16 cellular contexts compared by ENCODE assay signal in genomic region chr17:47702391-47702995, GRCh38. TPM values are rescaled to one million over a fixed set of nuclear protein-coding genes. Genes with fewer than 3 reads are reported as not detected.
DNase-seq lines count a peak whose midpoint lies in the region; ATAC-seq and TF ChIP-seq lines count a peak whose summit lies in the region.
"Had no signal": no experiment of that assay in that cellular context is flagged by ENCODE, and none has a peak within 500 bp of the region (broad histone marks: within the 10 kb centered on the region; RNA-seq: fewer than 3 reads in every experiment).

No MANE protein-coding gene starts in this region.

- CTCF ChIA-PET in activated CD4-positive, alpha-beta memory T cell treated with anti-CD3 and anti-CD28 coated beads for 36 hours (lab: Charles Lee): interaction anchor here (1.7 to 6.8 kb wide), 5 partner anchors 13 to 100 kb away, joined by 6 to 175 read pairs (median 81); partner anchors contain the start of gene TBX21

- no peak for DNase-seq in activated naive CD4-positive, alpha-beta T cell treated with anti-CD3 and anti-CD28 coated beads, Interleukin-2, amount 50 U/mL, for 16 hours
- no peak for DNase-seq in activated CD4-positive, alpha-beta memory T cell treated with anti-CD3 and anti-CD28 coated beads for 36 hours
- no peak for DNase-seq in central memory CD8-positive, alpha-beta T cell (ENCODE audit: low spot score in 2 of 2)
- no peak for DNase-seq in colonic mucosa
- no peak for DNase-seq in RKO (ENCODE audit: low spot score)
- DNase-seq: esophagus squamous epithelium, Karpas-422, NCI-H1105 treated with DMSO at 0.1 percent for 48 hours, SW 1271 had no signal

- H3K4me1 Mint-ChIP-seq in activated naive CD4-positive, alpha-beta T cell treated with anti-CD3 and anti-CD28 coated beads, Interleukin-2, amount 50 U/mL, for 24 hours: peaks cover 82% of the 10 kb centered on the region
- peaks cover 81% of the 10 kb centered on the region for H3K4me1 Mint-ChIP-seq in activated CD4-positive, alpha-beta memory T cell treated with anti-CD3 and anti-CD28 coated beads for 36 hours (ENCODE audit: low read depth)
- H3K4me1 Mint-ChIP-seq in central memory CD8-positive, alpha-beta T cell: peaks cover 88% of the 10 kb centered on the region
- peaks cover 74% of the 10 kb centered on the region for H3K4me1 Mint-ChIP-seq in stimulated activated memory B cell treated with anti-CD40 and anti-IgM and Interleukin-4, amounts not matched to agents 10 μg/mL and 1 μg/mL and 100 μg/mL, for 72 hours

- no peaks in the 10 kb centered on the region for H3K9me3 ChIP-seq in colonic mucosa
- H3K9me3 ChIP-seq: esophagus squamous epithelium, HAP-1 had no signal

- no peaks in the 10 kb centered on the region for H3K36me3 ChIP-seq in colonic mucosa

- H3K4me3 ChIP-seq in colonic mucosa: no peak overlapping the region
- H3K4me3 ChIP-seq: esophagus squamous epithelium, HAP-1 had no signal

- TF ChIP-seq CTCF in colonic mucosa (IDR thresholded peaks at IDR 0.05): no peak

- peaks cover 19% of the 10 kb centered on the region for H3K36me3 Mint-ChIP-seq in activated naive CD4-positive, alpha-beta T cell treated with anti-CD3 and anti-CD28 coated beads, Interleukin-2, amount 50 U/mL, for 24 hours
- H3K36me3 Mint-ChIP-seq in activated CD4-positive, alpha-beta memory T cell treated with anti-CD3 and anti-CD28 coated beads for 36 hours: peaks cover 22% of the 10 kb centered on the region
- peaks cover 41% of the 10 kb centered on the region for H3K36me3 Mint-ChIP-seq in central memory CD8-positive, alpha-beta T cell (ENCODE audit: insufficient read depth)
- H3K36me3 Mint-ChIP-seq in stimulated activated memory B cell treated with anti-CD40 and anti-IgM and Interleukin-4, amounts not matched to agents 10 μg/mL and 1 μg/mL and 100 μg/mL, for 72 hours: no peaks in the 10 kb centered on the region

- H3K4me3 Mint-ChIP-seq in activated naive CD4-positive, alpha-beta T cell treated with anti-CD3 and anti-CD28 coated beads, Interleukin-2, amount 50 U/mL, for 24 hours: peak overlapping the region; percentile 67
- H3K4me3 Mint-ChIP-seq in activated CD4-positive, alpha-beta memory T cell treated with anti-CD3 and anti-CD28 coated beads for 36 hours: peak overlapping the region; percentile 59
- H3K4me3 Mint-ChIP-seq in central memory CD8-positive, alpha-beta T cell: peak overlapping the region; percentile 67
- H3K4me3 Mint-ChIP-seq in stimulated activated memory B cell treated with anti-CD40 and anti-IgM and Interleukin-4, amounts not matched to agents 10 μg/mL and 1 μg/mL and 100 μg/mL, for 72 hours: no peak overlapping the region
- H3K4me3 Mint-ChIP-seq: neural crest cell had no signal

- H3K27me3 ChIP-seq in colonic mucosa: no peaks in the 10 kb centered on the region
- H3K27me3 ChIP-seq: esophagus squamous epithelium had no signal

- intact Hi-C loops in activated CD4-positive, alpha-beta memory T cell treated with anti-CD3 and anti-CD28 coated beads for 36 hours (cut with micrococcal nuclease): no loop called here
- intact Hi-C loops in colonic mucosa (cut with DNase I): no loop called here

- H3K9ac ChIP-seq in colonic mucosa (ENCODE audit: low read depth in 2 of 2, low read length in 2 of 2): no peak overlapping the region

- H3K27ac ChIP-seq in colonic mucosa: no peak overlapping the region
- H3K27ac ChIP-seq: esophagus squamous epithelium had no signal

- H3K27me3 Mint-ChIP-seq in activated naive CD4-positive, alpha-beta T cell treated with anti-CD3 and anti-CD28 coated beads, Interleukin-2, amount 50 U/mL, for 24 hours: no peaks in the 10 kb centered on the region
- H3K27me3 Mint-ChIP-seq in activated CD4-positive, alpha-beta memory T cell treated with anti-CD3 and anti-CD28 coated beads for 36 hours: no peaks in the 10 kb centered on the region
- no peaks in the 10 kb centered on the region for H3K27me3 Mint-ChIP-seq in central memory CD8-positive, alpha-beta T cell
- H3K27me3 Mint-ChIP-seq in stimulated activated memory B cell treated with anti-CD40 and anti-IgM and Interleukin-4, amounts not matched to agents 10 μg/mL and 1 μg/mL and 100 μg/mL, for 72 hours: no peaks in the 10 kb centered on the region

- no peaks in the 10 kb centered on the region for H3K4me1 ChIP-seq in colonic mucosa
- H3K4me1 ChIP-seq: HAP-1 had no signal

- POLR2A ChIA-PET in activated CD4-positive, alpha-beta memory T cell treated with anti-CD3 and anti-CD28 coated beads for 36 hours (lab: Charles Lee): interaction anchor here (1.2 to 11.0 kb wide), 3 partner anchors 10 to 32 kb away, joined by 3 to 111 read pairs (median 29); partner anchors contain the start of gene TBX21

- ATAC-seq in central memory CD8-positive, alpha-beta T cell (replicated peaks; ENCODE audit: extremely low read depth, poor library complexity, severe bottlenecking): no peak
- no peak for ATAC-seq in stimulated activated memory B cell treated with anti-CD40 and anti-IgM and Interleukin-4, amounts not matched to agents 10 μg/mL and 1 μg/mL and 100 μg/mL, for 72 hours
- ATAC-seq in GM18505 (IDR thresholded peaks at IDR 0.05; ENCODE audit: unreplicated experiment): no peak

- peak overlapping the region; percentile 82 for H3K27ac Mint-ChIP-seq in activated naive CD4-positive, alpha-beta T cell treated with anti-CD3 and anti-CD28 coated beads, Interleukin-2, amount 50 U/mL, for 24 hours
- peak overlapping the region; percentile 99 for H3K27ac Mint-ChIP-seq in activated CD4-positive, alpha-beta memory T cell treated with anti-CD3 and anti-CD28 coated beads for 36 hours
- H3K27ac Mint-ChIP-seq in central memory CD8-positive, alpha-beta T cell (ENCODE audit: low read depth): peak overlapping the region; percentile 90
- H3K27ac Mint-ChIP-seq in stimulated activated memory B cell treated with anti-CD40 and anti-IgM and Interleukin-4, amounts not matched to agents 10 μg/mL and 1 μg/mL and 100 μg/mL, for 72 hours: peak overlapping the region; percentile 35

- no peak for TF ChIP-seq POLR2A in GM18505 (IDR thresholded peaks at IDR 0.05; ENCODE audit: borderline replicate concordance, extremely low read depth, insufficient read depth, insufficient read length)

- H3K9me3 Mint-ChIP-seq in activated naive CD4-positive, alpha-beta T cell treated with anti-CD3 and anti-CD28 coated beads, Interleukin-2, amount 50 U/mL, for 24 hours: no peaks in the 10 kb centered on the region
- H3K9me3 Mint-ChIP-seq in activated CD4-positive, alpha-beta memory T cell treated with anti-CD3 and anti-CD28 coated beads for 36 hours: no peaks in the 10 kb centered on the region
- H3K9me3 Mint-ChIP-seq in central memory CD8-positive, alpha-beta T cell: no peaks in the 10 kb centered on the region
- H3K9me3 Mint-ChIP-seq in stimulated activated memory B cell treated with anti-CD40 and anti-IgM and Interleukin-4, amounts not matched to agents 10 μg/mL and 1 μg/mL and 100 μg/mL, for 72 hours: no peaks in the 10 kb centered on the region
- H3K9me3 Mint-ChIP-seq: brain, neural crest cell had no signal

RNA-seq across cellular contexts. Expression of gene TBKBP1, which starts 8.5 kb away (rescaled TPM):
- total RNA-seq in activated CD4-positive, alpha-beta memory T cell treated with anti-CD3 and anti-CD28 coated beads for 36 hours: 10 to 100 TPM; 11.3 to 13.0 TPM
- 1 to 10 TPM; 1.3 to 2.9 TPM for total RNA-seq in colonic mucosa

RNA-seq across cellular contexts. Expression of gene TBX21, which starts 30.5 kb away (rescaled TPM):
- total RNA-seq in activated CD4-positive, alpha-beta memory T cell treated with anti-CD3 and anti-CD28 coated beads for 36 hours: 10 to 100 TPM; 57.7 to 58.2 TPM
- under 1 TPM; 0.40 to 0.49 TPM for total RNA-seq in colonic mucosa
- total RNA-seq: dermis microvascular lymphatic vessel endothelial cell, neural crest cell had no signal

RNA-seq across cellular contexts. Expression of gene KPNB1, which starts 52.8 kb away (rescaled TPM):
- 100 to 1,000 TPM; 475 to 488 TPM for total RNA-seq in activated CD4-positive, alpha-beta memory T cell treated with anti-CD3 and anti-CD28 coated beads for 36 hours
- total RNA-seq in colonic mucosa: 100 to 1,000 TPM; 247 to 356 TPM

Comparison
In these comparisons a context has a peak if more than half of its experiments do, and no peak if none do; other contexts are left out.
1. H3K27ac Mint-ChIP-seq: peak in every context shown above with its lines; median percentile 99 in activated CD4-positive, alpha-beta memory T cell treated with anti-CD3 and anti-CD28 coated beads for 36 hours; 90 in central memory CD8-positive, alpha-beta T cell; 82 in activated naive CD4-positive, alpha-beta T cell treated with anti-CD3 and anti-CD28 coated beads, Interleukin-2, amount 50 U/mL, for 24 hours; 35 in stimulated activated memory B cell treated with anti-CD40 and anti-IgM and Interleukin-4, amounts not matched to agents 10 μg/mL and 1 μg/mL and 100 μg/mL, for 72 hours.
2. RNA of gene TBX21, which starts 30.5 kb away (total RNA-seq): 57.7 to 58.2 TPM in activated CD4-positive, alpha-beta memory T cell treated with anti-CD3 and anti-CD28 coated beads for 36 hours; 0.40 to 0.49 TPM in colonic mucosa; every median in the first group is over 10 times any median in the second.